Comparison of ENCODE assay signal across 19 cellular contexts in genomic region chr3:120364101-120364500, GRCh38.
"Had no signal": no experiment of that assay in that cellular context is flagged by ENCODE, and none has a peak within 500 bp of the region (broad histone marks: within the 10 kb centered on the region; RNA-seq: fewer than 3 reads in every experiment).

No MANE protein-coding gene starts in this region.

- DNase-seq: colonic mucosa; cortex of kidney; effector CD8-positive, alpha-beta T cell; effector memory CD8-positive, alpha-beta T cell; endodermal cell; erythroblast; esophagus squamous epithelium; foreskin melanocyte; gastrocnemius medialis; glutamatergic neuron; heart right ventricle; hippocampal formation; left colon; left lung; left ventricle myocardium superior; lower lobe of right lung; mucosa of descending colon; naive B cell had no signal

- ATAC-seq: effector memory CD8-positive, alpha-beta T cell; esophagus mucosa; gastrocnemius medialis; heart right ventricle; left colon; left lung; left ventricle myocardium superior; lower lobe of right lung; mucosa of descending colon had no signal
